ENCODE assay signal across 1 cellular context in the genomic region with DNA sequence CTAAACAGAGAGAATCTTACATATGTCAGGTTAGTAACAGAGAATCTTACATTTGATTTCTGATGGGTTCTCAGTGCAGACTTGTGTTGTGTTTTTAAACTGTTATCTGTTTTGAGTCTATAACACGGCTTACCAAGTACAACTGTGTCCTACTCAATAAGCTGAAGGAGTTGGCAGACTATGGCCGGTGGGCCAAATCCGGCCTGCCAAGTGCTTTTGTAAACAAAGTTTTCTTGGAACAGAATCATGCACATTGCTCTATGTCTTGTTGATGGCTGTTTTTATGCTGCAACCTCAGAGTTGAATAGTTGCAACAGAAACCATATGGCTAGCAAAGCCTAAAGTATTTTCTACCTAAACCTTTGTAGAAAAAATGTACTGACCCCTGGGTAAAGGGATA.
TF ChIP-seq lines count a peak whose summit lies in the region.

No MANE protein-coding gene starts in this region.

TF ChIP-seq in GM23338, 12 proteins besides CTCF, POLR2A, EP300 and RAD21:
- TF ChIP-seq, protein P1, sequence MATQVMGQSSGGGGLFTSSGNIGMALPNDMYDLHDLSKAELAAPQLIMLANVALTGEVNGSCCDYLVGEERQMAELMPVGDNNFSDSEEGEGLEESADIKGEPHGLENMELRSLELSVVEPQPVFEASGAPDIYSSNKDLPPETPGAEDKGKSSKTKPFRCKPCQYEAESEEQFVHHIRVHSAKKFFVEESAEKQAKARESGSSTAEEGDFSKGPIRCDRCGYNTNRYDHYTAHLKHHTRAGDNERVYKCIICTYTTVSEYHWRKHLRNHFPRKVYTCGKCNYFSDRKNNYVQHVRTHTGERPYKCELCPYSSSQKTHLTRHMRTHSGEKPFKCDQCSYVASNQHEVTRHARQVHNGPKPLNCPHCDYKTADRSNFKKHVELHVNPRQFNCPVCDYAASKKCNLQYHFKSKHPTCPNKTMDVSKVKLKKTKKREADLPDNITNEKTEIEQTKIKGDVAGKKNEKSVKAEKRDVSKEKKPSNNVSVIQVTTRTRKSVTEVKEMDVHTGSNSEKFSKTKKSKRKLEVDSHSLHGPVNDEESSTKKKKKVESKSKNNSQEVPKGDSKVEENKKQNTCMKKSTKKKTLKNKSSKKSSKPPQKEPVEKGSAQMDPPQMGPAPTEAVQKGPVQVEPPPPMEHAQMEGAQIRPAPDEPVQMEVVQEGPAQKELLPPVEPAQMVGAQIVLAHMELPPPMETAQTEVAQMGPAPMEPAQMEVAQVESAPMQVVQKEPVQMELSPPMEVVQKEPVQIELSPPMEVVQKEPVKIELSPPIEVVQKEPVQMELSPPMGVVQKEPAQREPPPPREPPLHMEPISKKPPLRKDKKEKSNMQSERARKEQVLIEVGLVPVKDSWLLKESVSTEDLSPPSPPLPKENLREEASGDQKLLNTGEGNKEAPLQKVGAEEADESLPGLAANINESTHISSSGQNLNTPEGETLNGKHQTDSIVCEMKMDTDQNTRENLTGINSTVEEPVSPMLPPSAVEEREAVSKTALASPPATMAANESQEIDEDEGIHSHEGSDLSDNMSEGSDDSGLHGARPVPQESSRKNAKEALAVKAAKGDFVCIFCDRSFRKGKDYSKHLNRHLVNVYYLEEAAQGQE (IDR thresholded peaks at IDR 0.05; ENCODE audit: unreplicated experiment), result no peak
- TF ChIP-seq NANOG (IDR thresholded peaks at IDR 0.05; ENCODE audit: borderline replicate concordance) (no peak), STAT1 (IDR thresholded peaks at IDR 0.05; ENCODE audit: unreplicated experiment) (no peak), JUNB (IDR thresholded peaks at IDR 0.05; ENCODE audit: unreplicated experiment) (no peak), EZH2 (IDR thresholded peaks at IDR 0.05; ENCODE audit: low read depth, unreplicated experiment) (no peak), POLR2AphosphoS5 (IDR thresholded peaks at IDR 0.05; ENCODE audit: low read depth) (no peak)
- TF ChIP-seq, protein P2, sequence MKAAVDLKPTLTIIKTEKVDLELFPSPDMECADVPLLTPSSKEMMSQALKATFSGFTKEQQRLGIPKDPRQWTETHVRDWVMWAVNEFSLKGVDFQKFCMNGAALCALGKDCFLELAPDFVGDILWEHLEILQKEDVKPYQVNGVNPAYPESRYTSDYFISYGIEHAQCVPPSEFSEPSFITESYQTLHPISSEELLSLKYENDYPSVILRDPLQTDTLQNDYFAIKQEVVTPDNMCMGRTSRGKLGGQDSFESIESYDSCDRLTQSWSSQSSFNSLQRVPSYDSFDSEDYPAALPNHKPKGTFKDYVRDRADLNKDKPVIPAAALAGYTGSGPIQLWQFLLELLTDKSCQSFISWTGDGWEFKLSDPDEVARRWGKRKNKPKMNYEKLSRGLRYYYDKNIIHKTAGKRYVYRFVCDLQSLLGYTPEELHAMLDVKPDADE (IDR thresholded peaks at IDR 0.05), result no peak
